17 cellular contexts compared by ENCODE assay signal in the genomic region with DNA sequence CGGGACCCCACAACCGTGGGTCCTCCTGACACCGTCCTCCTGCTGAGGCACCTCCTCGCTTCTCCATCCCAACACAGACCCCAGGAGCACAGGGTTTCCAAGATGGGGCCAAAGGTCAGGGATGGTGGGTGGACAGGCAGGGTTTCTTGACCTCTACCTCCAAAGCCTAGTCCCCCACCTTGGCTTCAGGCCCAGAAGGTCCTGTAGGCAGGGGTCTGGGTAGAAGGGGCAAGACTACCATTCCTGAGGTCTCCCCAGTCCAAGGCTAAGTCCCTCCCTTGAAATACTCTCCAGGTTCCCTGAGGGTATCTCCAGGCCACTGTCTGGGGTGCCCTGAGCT. TPM values are rescaled to one million over a fixed set of nuclear protein-coding genes. Genes with fewer than 3 reads are reported as not detected.
DNase-seq lines count a peak whose midpoint lies in the region; ATAC-seq, FAIRE-seq and TF ChIP-seq lines count a peak whose summit lies in the region.
"Had no signal": no experiment of that assay in that cellular context is flagged by ENCODE, and none has a peak within 500 bp of the region (broad histone marks: within the 10 kb centered on the region; RNA-seq: fewer than 3 reads in every experiment).

No MANE protein-coding gene starts in this region.

- CTCF ChIA-PET in H1 (lab: Charles Lee; ENCODE audit: partially characterized antibody) = interaction anchor here (0.7 to 9.5 kb wide), 3 partner anchors 10 to 217 kb away, joined by 7 to 70 read pairs (median 20); no protein-coding TSS in a partner anchor
- CTCF ChIA-PET in MCF 10A (lab: Yijun Ruan, JAX) = interaction anchor here (0.6 to 2.1 kb wide), 4 partner anchors 10 to 680 kb away, joined by 5 to 10 read pairs (median 6); no protein-coding TSS in a partner anchor

- intact Hi-C loops in cardiac septum (cut with DNase I) = loop anchor here (5.0 to 10.0 kb wide), 3 partner anchors 258 to 528 kb away; no protein-coding TSS in a partner anchor
- intact Hi-C loops in sciatic nerve (cut with DNase I) = no loop called here
- intact Hi-C loops in MCF 10A (cut with micrococcal nuclease) = no loop called here

- peaks cover 0 to 7% of the 10 kb centered on the region in 2 donors for H3K27me3 ChIP-seq in right atrium auricular region
- peaks cover 30 to 60% (median 52%) of the 10 kb centered on the region in 4 experiments for H3K27me3 ChIP-seq in H1 (replicated peaks in 1 of 4; ENCODE audit: control insufficient read depth in 3 of 4, extremely low read depth in 1 of 4, insufficient read depth in 3 of 4, low read length in 3 of 4)

- H3K4me1 Mint-ChIP-seq in MCF 10A (ENCODE audit: insufficient read depth, unreplicated experiment) = peaks cover 6% of the 10 kb centered on the region

- H4K8ac ChIP-seq in H1 (ENCODE audit: extremely low read depth, insufficient read depth, low read length) = no peak overlapping the region; the same call in 1 of the 2 replicates

- ATAC-seq in sciatic nerve (no peak), HG03342 (IDR thresholded peaks at IDR 0.05; ENCODE audit: unreplicated experiment) (no peak)
- ATAC-seq: Right ventricle myocardium inferior had no signal

- H3K9me3 Mint-ChIP-seq in MCF 10A (ENCODE audit: unreplicated experiment) = no peaks in the 10 kb centered on the region
- H3K9me3 Mint-ChIP-seq: HFFc6 had no signal

- H3K36me3 ChIP-seq in right atrium auricular region = no peaks in the 10 kb centered on the region
- no peaks in the 10 kb centered on the region for H3K36me3 ChIP-seq in H1 (ENCODE audit: control insufficient read depth in 2 of 4, insufficient read depth in 4 of 4, low read length in 3 of 4)

- H3K4ac ChIP-seq in H1 (replicated peaks; ENCODE audit: insufficient read length, low read depth, low read length) = no peak overlapping the region

- no peak for TF ChIP-seq RAD21 in H1 (IDR thresholded peaks at IDR 0.05 in 1 of 2, conservative IDR thresholded peaks at IDR 0.05 in 1 of 2; ENCODE audit: low read depth in 2 of 2, low read length in 2 of 2)

- H3K27ac Mint-ChIP-seq in MCF 10A (ENCODE audit: low read depth, unreplicated experiment) = no peak overlapping the region
- H3K27ac Mint-ChIP-seq: CD4-positive, CD25-positive, alpha-beta regulatory T cell; HFFc6 had no signal

- H3K14ac ChIP-seq in H1 (ENCODE audit: insufficient read length) = no peak overlapping the region

- no peak overlapping the region for H3K18ac ChIP-seq in H1 (ENCODE audit: extremely low read depth, low read length)

- no peak overlapping the region for H2BK12ac ChIP-seq in H1 (ENCODE audit: low read depth, low read length)

- DNase-seq in right atrium auricular region (ENCODE audit: low spot score) (peak; percentile 54), cardiac septum (ENCODE audit: low spot score) (no peak), H1 (ENCODE audit: low read depth in 1 of 2, low spot score in 2 of 2) (no peak), sciatic nerve (ENCODE audit: low spot score) (peak; percentile 44), MCF 10A (ENCODE audit: unreplicated experiment) (no peak)
- DNase-seq in stimulated activated CD4-positive, alpha-beta T cell treated with anti-CD3 and anti-CD28 coated beads, Interleukin-4, amount 100 ng/mL, for 1 hour = no peak
- DNase-seq: CD4-positive, CD25-positive, alpha-beta regulatory T cell; DMS53; HFFc6; NCI-H1092; NCI-H1694; NCI-H226; NCI-H524 treated with DMSO at 0.1 percent for 48 hours had no signal

- H3K36me3 Mint-ChIP-seq in MCF 10A (ENCODE audit: insufficient read depth, unreplicated experiment) = no peaks in the 10 kb centered on the region
- H3K36me3 Mint-ChIP-seq: CD4-positive, CD25-positive, alpha-beta regulatory T cell had no signal

- H2AK5ac ChIP-seq in H1 (ENCODE audit: low read depth, low read length) = no peak overlapping the region

- H3K9me3 ChIP-seq in right atrium auricular region (no peaks in the 10 kb centered on the region), H1 (ENCODE audit: insufficient read depth in 2 of 2, low read depth in 1 of 2, low read length in 1 of 2) (no peaks in the 10 kb centered on the region; a peak in 1 of 4 replicates)

- no peak overlapping the region for H4K91ac ChIP-seq in H1 (replicated peaks; ENCODE audit: insufficient read length, low read length)

- H3K4me3 ChIP-seq in right atrium auricular region (no peak overlapping the region), H1 (ENCODE audit: extremely low read depth in 1 of 4, insufficient read depth in 2 of 4, low read depth in 3 of 4, low read length in 4 of 4) (no peak overlapping the region)

- H2BK5ac ChIP-seq in H1 (ENCODE audit: low read depth, low read length) = no peak overlapping the region

- H4K20me1 ChIP-seq in H1 (replicated peaks in 1 of 2; ENCODE audit: control insufficient read depth in 1 of 2, insufficient read depth in 2 of 2, low read length in 2 of 2) = peaks cover 3 to 4% of the 10 kb centered on the region in 2 experiments

- peaks cover 10% of the 10 kb centered on the region; the same call in 1 of the 2 replicates for H3K23me2 ChIP-seq in H1 (ENCODE audit: low read depth, low read length)

- POLR2A ChIA-PET in H1 (lab: Charles Lee; ENCODE audit: partially characterized antibody) (no interaction called here), MCF 10A (lab: Yijun Ruan, JAX) (no interaction called here)

- no peak for TF ChIP-seq POLR2A in H1 (IDR thresholded peaks at IDR 0.05; ENCODE audit: control extremely low read depth in 1 of 2, low read depth in 2 of 2, low read length in 2 of 2)

- no peak overlapping the region for H3K4me3 Mint-ChIP-seq in MCF 10A (ENCODE audit: unreplicated experiment)
- H3K4me3 Mint-ChIP-seq: CD4-positive, CD25-positive, alpha-beta regulatory T cell; HFFc6 had no signal

- no peak overlapping the region for H2BK20ac ChIP-seq in H1 (ENCODE audit: low read length)

- TF ChIP-seq CTCF in right atrium auricular region (IDR thresholded peaks at IDR 0.05) (no peak), H1 (IDR thresholded peaks at IDR 0.05; ENCODE audit: control extremely low read depth in 1 of 3, insufficient read depth in 1 of 3, low read depth in 1 of 3, low read length in 3 of 3) (no peak), MCF 10A (IDR thresholded peaks at IDR 0.05; ENCODE audit: unreplicated experiment) (no peak)

- peaks cover 0 to 57% of the 10 kb centered on the region in 2 donors for H3K4me1 ChIP-seq in right atrium auricular region
- peaks cover 0 to 25% (median 20%) of the 10 kb centered on the region in 4 experiments; a peak in 6 of 7 replicates for H3K4me1 ChIP-seq in H1 (replicated peaks in 1 of 4; ENCODE audit: control insufficient read depth in 3 of 4, insufficient read depth in 4 of 4, low read length in 3 of 4)

- no peak for TF ChIP-seq EP300 in H1 (IDR thresholded peaks at IDR 0.05; ENCODE audit: borderline replicate concordance in 1 of 2, low read depth in 2 of 2, low read length in 2 of 2)

- no TSS peak for BruUV-seq in MCF 10A (replicated peaks; lab: Mats Ljungman, UMichigan)

- H4K5ac ChIP-seq in H1 (ENCODE audit: insufficient read length, low read depth, low read length) = no peak overlapping the region

- no peak overlapping the region for H3K56ac ChIP-seq in H1 (replicated peaks; ENCODE audit: insufficient read length, low read depth, low read length)

- WGBS in H1 (ENCODE audit: extremely low coverage in 1 of 2, insufficient coverage in 1 of 2, insufficient read length in 1 of 2, insufficient replicate concordance in 2 of 2, low coverage in 1 of 2, low lambda C conversion rate in 2 of 2, missing lambda C conversion rate in 1 of 2), 2 experiments = 83% methylated on average over 4 of the region's 4 CpGs; no CpG with 5 or more reads in 1 of the 2 experiments

- H3K27me3 Mint-ChIP-seq in MCF 10A (ENCODE audit: insufficient read depth, unreplicated experiment) = no peaks in the 10 kb centered on the region

- no peaks in the 10 kb centered on the region for H3K79me2 ChIP-seq in H1 (ENCODE audit: control insufficient read depth in 1 of 2, insufficient read depth in 2 of 2, low read length in 2 of 2)

- H2BK15ac ChIP-seq in H1 (ENCODE audit: low read length) = 0 out of 2 replicates have a peak overlapping the region, but pooled peaks have one; percentile 61

- no peak overlapping the region for H3K27ac ChIP-seq in right atrium auricular region
- H3K27ac ChIP-seq in H1 (ENCODE audit: low read depth, low read length) = no peak overlapping the region
- H3K27ac ChIP-seq: KMS-11 had no signal

- no peak for FAIRE-seq in H1 (lab: Jason Lieb, UNC)
- FAIRE-seq: H54 had no signal

- no peak overlapping the region for H2AFZ ChIP-seq in H1 (ENCODE audit: low read length)

- no peaks in the 10 kb centered on the region for H3K79me1 ChIP-seq in H1 (ENCODE audit: low read depth, low read length)

- no peak overlapping the region for H3K4me2 ChIP-seq in H1 (ENCODE audit: insufficient read depth in 1 of 2, low read depth in 2 of 2, low read length in 2 of 2)
- H3K4me2 ChIP-seq: KMS-11 had no signal

- no peak overlapping the region for H3K23ac ChIP-seq in H1 (ENCODE audit: insufficient read length)

- no peak overlapping the region for H2BK120ac ChIP-seq in H1 (replicated peaks; ENCODE audit: low read depth, low read length)

- no peak overlapping the region for H3K9ac ChIP-seq in H1 (replicated peaks in 1 of 4; ENCODE audit: extremely low read depth in 1 of 4, low read depth in 3 of 4, low read length in 3 of 4)
- H3K9ac ChIP-seq: KMS-11 had no signal

TF ChIP-seq in H1, 55 proteins besides CTCF, POLR2A, EP300 and RAD21 (continues in another document):
- TF ChIP-seq POLR2AphosphoS5 (IDR thresholded peaks at IDR 0.05; ENCODE audit: low read depth, low read length) (no peak), ZNF274 (IDR thresholded peaks at IDR 0.05; ENCODE audit: borderline replicate concordance, extremely low read depth, low read length) (no peak), CREB1 (IDR thresholded peaks at IDR 0.05) (no peak), SIN3A (conservative IDR thresholded peaks at IDR 0.05 in 1 of 2, IDR thresholded peaks at IDR 0.05 in 1 of 2; ENCODE audit: low read depth in 1 of 2, low read length in 2 of 2) (no peak), JUND (IDR thresholded peaks at IDR 0.05; ENCODE audit: low read length) (no peak), MAFK (IDR thresholded peaks at IDR 0.05; ENCODE audit: low read depth, low read length) (no peak), BCL11A (IDR thresholded peaks at IDR 0.05; ENCODE audit: low read depth in 2 of 2, low read length in 2 of 2) (no peak), SP2 (IDR thresholded peaks at IDR 0.05; ENCODE audit: low read length) (no peak)

RNA-seq across cellular contexts. Expression of gene CYP26B1, which starts 7.1 kb away (rescaled TPM):
- 10 to 100 TPM in 1 of 2 donors, 1 to 10 TPM in 1; 2.5 to 12.8 TPM for total RNA-seq in right atrium auricular region
- total RNA-seq in cardiac septum = 7.0 TPM
- 0.36 and 0.69 TPM in 2 replicates for total RNA-seq in H1 (2021; fragmentation: NEBNext Ultra II Directional; extraction: Animal tissue kit (Norgen Biotek cat#: 25700))
- polyA plus RNA-seq in H1 (2011; rRNA removed) = 0.06 and 0.19 TPM in 2 replicates
- 0.34 TPM for polyA plus RNA-seq in H1 (2011; cell fraction: cytosol; rRNA removed)
- 0.53 TPM for polyA plus RNA-seq in H1 (2011; cell fraction: nucleus; rRNA removed)
- 0.08 to 0.77 TPM (median 0.23 TPM) in 4 replicates for polyA plus RNA-seq in H1 (2012, experiment 1 of 2)
- polyA plus RNA-seq in H1 (2012, experiment 2 of 2) = 0.08 TPM
- polyA plus RNA-seq in H1 (2013, experiment 1 of 2) = 0.12 TPM
- polyA plus RNA-seq in H1 (2013, experiment 2 of 2) = 0.09 TPM
- polyA minus RNA-seq in H1 (2011; rRNA and poly(A)+ RNA removed) = 0.13 and 0.24 TPM in 2 replicates
- not detected for polyA minus RNA-seq in H1 (2011; cell fraction: cytosol; rRNA and poly(A)+ RNA removed)
- polyA minus RNA-seq in H1 (2011; cell fraction: nucleus; rRNA and poly(A)+ RNA removed) = 0.10 TPM
- 12.7 TPM for total RNA-seq in sciatic nerve
- total RNA-seq in MCF 10A (2022) = 14.1 and 16.9 TPM in 2 replicates
- total RNA-seq: CD4-positive, CD25-positive, alpha-beta regulatory T cell had no signal
- polyA plus RNA-seq: CD4-positive, CD25-positive, alpha-beta regulatory T cell had no signal

Comparison
In these comparisons a context has a peak if more than half of its experiments do, and no peak if none do; other contexts are left out.
1. DNase-seq: peak in right atrium auricular region (single experiment) and sciatic nerve (single experiment); none in cardiac septum (single experiment), H1 (0 of 2), stimulated activated CD4-positive, alpha-beta T cell treated with anti-CD3 and anti-CD28 coated beads, Interleukin-4, amount 100 ng/mL, for 1 hour (single experiment) and MCF 10A (single experiment).